In the genomic region with DNA sequence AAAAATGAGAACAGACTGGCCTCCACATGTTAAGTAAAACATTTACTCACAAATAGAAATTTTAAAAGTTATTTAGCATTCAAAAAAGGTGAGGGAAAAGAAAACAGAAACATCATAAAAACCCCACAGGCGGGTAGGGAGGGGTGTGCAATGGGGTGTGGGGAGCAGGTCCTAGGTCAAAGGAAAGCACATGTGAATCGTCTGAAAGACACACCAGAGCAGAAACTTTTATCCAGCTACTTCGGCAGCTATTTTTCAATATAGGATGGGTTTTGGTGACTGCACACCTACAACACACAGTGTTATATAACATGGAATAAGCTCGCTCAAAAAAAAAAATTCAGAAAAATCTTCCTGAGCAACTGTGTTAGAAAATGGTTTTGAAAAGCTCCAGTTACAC, we compare ENCODE assay signal across 8 cellular contexts. TPM values are rescaled to one million over a fixed set of nuclear protein-coding genes. Genes with fewer than 3 reads are reported as not detected.
DNase-seq lines count a peak whose midpoint lies in the region; ATAC-seq and TF ChIP-seq lines count a peak whose summit lies in the region.

No MANE protein-coding gene starts in this region.

- no peak for TF ChIP-seq POLR2A in stomach (IDR thresholded peaks at IDR 0.05)

- peak overlapping the region; percentile 81 for H3K4me3 ChIP-seq in iPS-18a (ENCODE audit: low read length)
- peak overlapping the region; percentile 65 to 78 (median 75) for H3K4me3 ChIP-seq in stomach

- peaks cover 5% of the 10 kb centered on the region for H3K36me3 ChIP-seq in iPS-18a (ENCODE audit: control insufficient read depth, low read depth, low read length)
- peaks cover 0 to 7% (median 2%) of the 10 kb centered on the region in 4 donors for H3K36me3 ChIP-seq in stomach

- no peak for ATAC-seq in activated T-helper 17 cell treated with anti-CD3 and anti-CD28 coated beads, Interleukin-2, amount 50 U/mL, for 72 hours (replicated peaks)

- no peaks in the 10 kb centered on the region for H3K27me3 Mint-ChIP-seq in activated T-cell treated with anti-CD3 and anti-CD28 coated beads, Interleukin-2, amount 50 U/mL, for 24 hours
- no peaks in the 10 kb centered on the region for H3K27me3 Mint-ChIP-seq in activated T-helper 17 cell treated with anti-CD3 and anti-CD28 coated beads, Interleukin-2, amount 50 U/mL, for 72 hours

- H3K4me1 ChIP-seq in iPS-18a (ENCODE audit: control insufficient read depth, low read depth, low read length) (peaks cover 21% of the 10 kb centered on the region), stomach (peaks cover 21 to 50% (median 39%) of the 10 kb centered on the region in 4 donors)

- WGBS in stomach, 5 donors = 1 to 6% (median 3%) methylated on average over 4 of the region's 4 CpGs

- peaks cover 49% of the 10 kb centered on the region for H3K4me1 Mint-ChIP-seq in activated T-cell treated with anti-CD3 and anti-CD28 coated beads, Interleukin-2, amount 50 U/mL, for 24 hours (ENCODE audit: low read depth)
- H3K4me1 Mint-ChIP-seq in activated T-helper 17 cell treated with anti-CD3 and anti-CD28 coated beads, Interleukin-2, amount 50 U/mL, for 72 hours = peaks cover 23% of the 10 kb centered on the region

- intact Hi-C loops in stomach (cut with DNase I; ENCODE audit: low total_unique reads) = no loop called here

- H3K27ac Mint-ChIP-seq in activated T-cell treated with anti-CD3 and anti-CD28 coated beads, Interleukin-2, amount 50 U/mL, for 24 hours = peak overlapping the region; percentile 97
- peak overlapping the region; percentile 90 for H3K27ac Mint-ChIP-seq in activated T-helper 17 cell treated with anti-CD3 and anti-CD28 coated beads, Interleukin-2, amount 50 U/mL, for 72 hours

- peaks cover 51% of the 10 kb centered on the region for H3K36me3 Mint-ChIP-seq in activated T-cell treated with anti-CD3 and anti-CD28 coated beads, Interleukin-2, amount 50 U/mL, for 24 hours (ENCODE audit: low read depth)
- H3K36me3 Mint-ChIP-seq in activated T-helper 17 cell treated with anti-CD3 and anti-CD28 coated beads, Interleukin-2, amount 50 U/mL, for 72 hours (ENCODE audit: low read depth) = peaks cover 51% of the 10 kb centered on the region

- H3K9me3 ChIP-seq in iPS-18a (ENCODE audit: control insufficient read depth, low read depth, low read length) (no peaks in the 10 kb centered on the region), stomach (no peaks in the 10 kb centered on the region)

- TF ChIP-seq CTCF in stomach (IDR thresholded peaks at IDR 0.05) = no peak

- no peak for DNase-seq in activated T-cell treated with anti-CD3 and anti-CD28 coated beads, Interleukin-2, amount 50 U/mL, for 24 hours
- DNase-seq in activated T-cell treated with anti-CD3 and anti-CD28 coated beads, Interleukin-2, amount 50 U/mL, for 1 hour = no peak
- no peak for DNase-seq in stomach
- DNase-seq in GM19240 (ENCODE audit: insufficient read length, low spot score) = no peak
- no peak for DNase-seq in GF-D8 (lab: John Stamatoyannopoulos, UW)
- no peak for DNase-seq in NCI-H524 (lab: John Stamatoyannopoulos, UW)

- H3K27me3 ChIP-seq in iPS-18a (ENCODE audit: control insufficient read depth, insufficient read depth, low read length) (no peaks in the 10 kb centered on the region), stomach (no peaks in the 10 kb centered on the region)

- H3K4me3 Mint-ChIP-seq in activated T-cell treated with anti-CD3 and anti-CD28 coated beads, Interleukin-2, amount 50 U/mL, for 24 hours = peak overlapping the region; percentile 89
- peak overlapping the region; percentile 94 for H3K4me3 Mint-ChIP-seq in activated T-helper 17 cell treated with anti-CD3 and anti-CD28 coated beads, Interleukin-2, amount 50 U/mL, for 72 hours

- H3K9me3 Mint-ChIP-seq in activated T-cell treated with anti-CD3 and anti-CD28 coated beads, Interleukin-2, amount 50 U/mL, for 24 hours = no peaks in the 10 kb centered on the region
- H3K9me3 Mint-ChIP-seq in activated T-helper 17 cell treated with anti-CD3 and anti-CD28 coated beads, Interleukin-2, amount 50 U/mL, for 72 hours = no peaks in the 10 kb centered on the region

- H3K27ac ChIP-seq in iPS-18a (ENCODE audit: low read length) = no peak overlapping the region
- H3K27ac ChIP-seq in stomach = peak overlapping the region; percentile 84 to 99 (median 98)

- peak overlapping the region; percentile 54 for H3K9ac ChIP-seq in iPS-18a (ENCODE audit: low read length)

- TF ChIP-seq EP300 in stomach (IDR thresholded peaks at IDR 0.05) = no peak

RNA-seq across cellular contexts. Expression of gene OTUD4, which starts 1.6 kb away (rescaled TPM):
- total RNA-seq in activated T-helper 17 cell treated with anti-CD3 and anti-CD28 coated beads, Interleukin-2, amount 50 U/mL, for 72 hours = 10 to 100 TPM; 50.8 to 71.4 TPM
- total RNA-seq in stomach = 10 to 100 TPM in 4 of 5 donors, 1 to 10 TPM in 1; 6.4 to 53.8 (median 39.7) TPM
- polyA plus RNA-seq in stomach = 1 to 10 TPM; 5.2 to 7.3 (median 5.2) TPM
